8 cellular contexts compared by ENCODE assay signal in the genomic region with DNA sequence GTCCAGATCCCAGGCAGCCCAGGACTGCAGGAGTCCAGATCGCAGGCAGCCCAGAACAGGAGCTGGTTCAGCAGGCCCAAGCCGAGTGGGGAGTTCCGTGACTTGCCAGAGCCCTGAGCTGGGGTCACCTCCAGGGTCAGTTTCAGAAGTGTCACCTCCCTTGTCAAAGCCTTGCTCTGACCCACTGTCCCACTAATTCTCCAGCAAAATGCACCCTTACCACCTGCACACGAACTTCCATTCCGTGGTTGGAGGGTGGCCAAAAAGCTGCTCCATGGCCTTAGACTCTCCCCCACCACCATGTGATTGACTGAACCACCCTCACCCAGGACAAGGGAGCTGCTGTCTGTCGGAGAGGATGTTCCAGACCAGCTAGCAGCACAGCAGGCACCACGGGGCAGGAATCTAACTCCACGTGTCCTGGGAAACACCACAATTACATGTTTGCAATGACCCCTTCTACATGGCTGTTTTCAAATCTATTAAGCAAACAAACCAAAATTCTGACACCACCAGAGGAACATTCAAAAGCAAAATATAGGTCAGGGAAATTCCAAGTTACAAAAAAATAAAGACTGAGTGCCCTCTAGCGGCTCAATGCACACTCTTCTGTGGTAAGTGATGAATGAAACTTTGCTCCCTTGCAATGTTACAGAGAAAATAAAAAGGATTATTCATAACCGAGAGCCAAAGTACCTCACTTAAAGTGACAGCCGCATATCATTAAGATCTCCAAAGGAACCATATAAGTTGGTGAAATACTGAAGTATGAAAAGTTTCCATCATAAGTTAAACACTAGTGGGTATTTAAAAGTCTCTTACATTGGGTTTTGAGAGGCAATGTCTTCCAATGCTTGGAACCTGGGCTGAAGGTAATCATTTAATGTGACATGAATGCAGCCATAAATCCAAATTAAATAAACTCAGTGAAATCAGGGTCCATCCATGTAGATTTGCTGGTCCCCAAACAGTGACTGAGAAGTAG.
DNase-seq lines count a peak whose midpoint lies in the region; ATAC-seq and TF ChIP-seq lines count a peak whose summit lies in the region.

No MANE protein-coding gene starts in this region.

- H3K27me3 ChIP-seq in colonic mucosa (no peaks in the 10 kb centered on the region), right lobe of liver (no peaks in the 10 kb centered on the region), testis (no peaks in the 10 kb centered on the region)

- no peaks in the 10 kb centered on the region for H3K4me1 ChIP-seq in colonic mucosa
- H3K4me1 ChIP-seq in right lobe of liver: no peaks in the 10 kb centered on the region
- H3K4me1 ChIP-seq in testis: no peaks in the 10 kb centered on the region

- H3K9me3 ChIP-seq in colonic mucosa: no peaks in the 10 kb centered on the region
- H3K9me3 ChIP-seq in right lobe of liver: no peaks in the 10 kb centered on the region
- H3K9me3 ChIP-seq in testis: no peaks in the 10 kb centered on the region

- H3K36me3 ChIP-seq in colonic mucosa: no peaks in the 10 kb centered on the region
- H3K36me3 ChIP-seq in right lobe of liver: no peaks in the 10 kb centered on the region
- H3K36me3 ChIP-seq in testis (ENCODE audit: low read depth, missing control alignments): no peaks in the 10 kb centered on the region

- WGBS in right lobe of liver (ENCODE audit: insufficient coverage, low coverage, low lambda C conversion rate, missing lambda C conversion rate): 15% methylated on average over 5 of the region's 11 CpGs
- 46 to 53% methylated on average over 11 of the region's 11 CpGs for WGBS in testis, 2 donors

- intact Hi-C loops in colonic mucosa (cut with DNase I) (loop anchor here (10.0 kb wide), 1 partner anchor 401 kb away; no protein-coding TSS in a partner anchor), right lobe of liver (cut with DNase I) (no loop called here), testis (cut with DNase I; ENCODE audit: low total_unique reads) (no loop called here)

- DNase-seq in COLO668 (lab: John Stamatoyannopoulos, UW; ENCODE audit: unreplicated experiment) (peak; percentile 28), HCEC 1CT (peak; percentile 57), SW480 (ENCODE audit: low spot score) (peak; percentile 69), colonic mucosa (no peak), right lobe of liver (peak in 1 of 3 donors; percentile 36), testis (peak; percentile 55), NCI-H526 treated with DMSO at 0.1 percent for 48 hours (lab: John Stamatoyannopoulos, UW) (no peak), NCI-H1417 treated with DMSO at 0.1 percent for 48 hours (lab: John Stamatoyannopoulos, UW) (no peak)

- TF ChIP-seq CTCF in colonic mucosa (IDR thresholded peaks at IDR 0.05) (peak; percentile 64), right lobe of liver (IDR thresholded peaks at IDR 0.05) (peak; percentile 51 to 73 (median 66)), testis (IDR thresholded peaks at IDR 0.05) (peak in 2 of 3 experiments; percentile 67 to 68)

- H3K4me3 ChIP-seq in colonic mucosa (no peak overlapping the region), right lobe of liver (no peak overlapping the region), testis (no peak overlapping the region)

- no peak for TF ChIP-seq POLR2A in right lobe of liver (IDR thresholded peaks at IDR 0.05)
- no peak for TF ChIP-seq POLR2A in testis (IDR thresholded peaks at IDR 0.05)

- ATAC-seq in right lobe of liver: peak; percentile 50 to 69 (median 66)

- no peak overlapping the region for H3K9ac ChIP-seq in colonic mucosa (ENCODE audit: low read depth in 2 of 2, low read length in 2 of 2)

- no peak overlapping the region for H3K27ac ChIP-seq in colonic mucosa
- no peak overlapping the region for H3K27ac ChIP-seq in right lobe of liver
- H3K27ac ChIP-seq in testis: no peak overlapping the region

Comparison
In these comparisons a context has a peak if more than half of its experiments do, and no peak if none do; other contexts are left out.
1. DNase-seq: peak in COLO668 (single experiment), HCEC 1CT (single experiment), SW480 (single experiment) and testis (single experiment); none in colonic mucosa (single experiment), NCI-H526 treated with DMSO at 0.1 percent for 48 hours (single experiment) and NCI-H1417 treated with DMSO at 0.1 percent for 48 hours (single experiment).
2. Peak in every context shown above with its lines, with median percentiles within 50 percentile points of each other: CTCF ChIP-seq.